ENCODE assay signal across 8 cellular contexts in genomic region chr1:1890506-1891348, GRCh38. TPM values are rescaled to one million over a fixed set of nuclear protein-coding genes. Genes with fewer than 3 reads are reported as not detected.
A peak's percentile ranks its signal among the peaks of the same experiment; 100 is the strongest.
DNase-seq lines count a peak whose midpoint lies in the region; ATAC-seq and TF ChIP-seq lines count a peak whose summit lies in the region.

GNB1 (minus strand) TSS chr1:1891087; CDS start chr1:1825453, 65,634 bp downstream.

- TF ChIP-seq EP300 in transverse colon (IDR thresholded peaks at IDR 0.05; ENCODE audit: low read depth), result no peak

- H3K27me3 Mint-ChIP-seq in HFFc6 (ENCODE audit: insufficient read depth), result peaks cover 5% of the 10 kb centered on the region

- POLR2A ChIA-PET in GM10248 (lab: Yijun Ruan, JAX), result interaction anchor here (1.0 kb wide), 1 partner anchor 11 kb away, joined by 4 read pairs; no protein-coding TSS in a partner anchor

- H3K36me3 ChIP-seq in heart left ventricle (no peaks in the 10 kb centered on the region), transverse colon (no peaks in the 10 kb centered on the region)

- H3K36me3 Mint-ChIP-seq in HFFc6 (ENCODE audit: low read depth), result peaks cover 22% of the 10 kb centered on the region

- peaks cover 0 to 4% (median 0%) of the 10 kb centered on the region in 9 donors for H3K27me3 ChIP-seq in heart left ventricle
- no peaks in the 10 kb centered on the region for H3K27me3 ChIP-seq in transverse colon

- no peaks in the 10 kb centered on the region for H3K9me3 ChIP-seq in heart left ventricle
- no peaks in the 10 kb centered on the region for H3K9me3 ChIP-seq in transverse colon

- H3K27ac ChIP-seq in adipose tissue (ENCODE audit: low read depth, low read length) (peak within 1 kb of the TSS; percentile 55), heart left ventricle (peak within 1 kb of the TSS; percentile 90 to 98 (median 96)), transverse colon (peak within 1 kb of the TSS; percentile 93 to 99 (median 97))

- ATAC-seq in heart left ventricle, result peak; percentile 48 to 87 (median 86)

- H3K27ac Mint-ChIP-seq in HFFc6, result peak within 1 kb of the TSS; percentile 86

- CTCF ChIA-PET in GM10248 (lab: Yijun Ruan, JAX), result no interaction called here

- peak in 1 of 2 donors; percentile 68 for TF ChIP-seq POLR2A in heart left ventricle (IDR thresholded peaks at IDR 0.05)
- TF ChIP-seq POLR2A in transverse colon (IDR thresholded peaks at IDR 0.05), result no peak

- H3K4me3 Mint-ChIP-seq in HFFc6, result peak within 1 kb of the TSS; percentile 95

- DNase-seq in GM10248 (ENCODE audit: extremely low spot score), result peak; percentile 95
- peak; percentile 74 for DNase-seq in HFFc6
- peak; percentile 69 for DNase-seq in NCI-H1092 (lab: John Stamatoyannopoulos, UW)
- peak; percentile 76 to 88 (median 79) for DNase-seq in T-helper 1 cell
- peak; percentile 89 to 95 (median 90) for DNase-seq in heart left ventricle
- DNase-seq in posterior cingulate gyrus, result peak; percentile 74 to 98 (median 83)
- peak; percentile 91 for DNase-seq in transverse colon

- intact Hi-C loops in heart left ventricle (cut with DNase I) (loop anchor here in 9 of 10 donors (2.0 to 10.0 kb wide), 7 partner anchors 32 to 116 kb away; partner anchors contain the start of gene NADK (in 3 of the 9)), posterior cingulate gyrus (cut with DNase I) (loop anchor here (2.0 to 5.0 kb wide), 3 partner anchors 18 to 112 kb away; partner anchors contain the start of gene NADK), transverse colon (cut with DNase I; ENCODE audit: low total_unique reads) (no loop called here)

- peaks cover 48% of the 10 kb centered on the region for H3K4me1 Mint-ChIP-seq in HFFc6 (ENCODE audit: low read depth)

- H3K4me3 ChIP-seq in heart left ventricle (peak within 1 kb of the TSS; percentile 87 to 100 (median 96)), transverse colon (peak within 1 kb of the TSS; percentile 79 to 99 (median 91))

- H3K4me1 ChIP-seq in heart left ventricle (peaks cover 0 to 74% (median 58%) of the 10 kb centered on the region in 12 donors), transverse colon (peaks cover 46 to 75% (median 74%) of the 10 kb centered on the region in 4 donors)

- TF ChIP-seq CTCF in GM10248 (IDR thresholded peaks at IDR 0.05; ENCODE audit: control extremely low read depth, extremely low read depth, low read depth, missing control alignments) (no peak), HFFc6 (IDR thresholded peaks at IDR 0.05) (no peak), heart left ventricle (IDR thresholded peaks at IDR 0.05) (no peak), transverse colon (IDR thresholded peaks at IDR 0.05) (no peak)

- H3K9me3 Mint-ChIP-seq in HFFc6, result no peaks in the 10 kb centered on the region

- 0 to 1% (median 0%) methylated on average over 50 to 124 of the region's 137 CpGs for WGBS in adipose tissue, 3 donors
- WGBS in heart left ventricle, 4 donors, result 0 to 1% (median 1%) methylated on average over 14 to 137 of the region's 137 CpGs; no CpG with 5 or more reads in 1 of the 4 donors
- 0% methylated on average over 22 of the region's 137 CpGs; no CpG with 5 or more reads in 1 of the 2 donors for WGBS in transverse colon (ENCODE audit: low coverage in 1 of 2), 2 donors

- in situ Hi-C loops in transverse colon (cut with MboI; ENCODE audit: low pct_ligation_motif_present in 1 of 4, low pct_unique_long_range_greater_than_20kb in 1 of 4, low sequenced_read_pairs in 3 of 4), result loop anchor here in 1 of 4 donors (25.0 kb wide), 1 partner anchor 128 kb away; no protein-coding TSS in a partner anchor

RNA-seq across cellular contexts. Expression of gene GNB1, which starts in this region (rescaled TPM):
- total RNA-seq in HFFc6 (2021; fragmentation: NEBNext Ultra II Directional; extraction: Animal tissue kit (Norgen Biotek cat#: 25700)), result 100 to 1,000 TPM; 502 to 618 (median 574) TPM
- 100 to 1,000 TPM in 2 of 3 donors, 10 to 100 TPM in 1; 67.2 to 180 (median 148) TPM for polyA plus RNA-seq in adipose tissue
- 100 to 1,000 TPM in 7 of 9 donors, 10 to 100 TPM in 2; 83.8 to 275 (median 172) TPM for total RNA-seq in heart left ventricle
- polyA plus RNA-seq in heart left ventricle, result 100 to 1,000 TPM in 1 of 2 donors, 10 to 100 TPM in 1; 52.9 to 181 TPM
- total RNA-seq in transverse colon, result 100 to 1,000 TPM; 123 to 191 (median 174) TPM

Comparison
In these comparisons a context has a peak if more than half of its experiments do, and no peak if none do; other contexts are left out.
1. Peak in every context shown above with its lines: DNase-seq, ATAC-seq, H3K4me3 ChIP-seq and H3K27ac ChIP-seq.